Comparison of ENCODE assay signal across 1 cellular context in genomic region chr9:131100445-131100844, GRCh38.
A peak's percentile ranks its signal among the peaks of the same experiment; 100 is the strongest.
TF ChIP-seq lines count a peak whose summit lies in the region.

No MANE protein-coding gene starts in this region.

TF ChIP-seq in K562, 482 proteins besides CTCF, POLR2A, EP300 and RAD21:
- TF ChIP-seq, protein P1, sequence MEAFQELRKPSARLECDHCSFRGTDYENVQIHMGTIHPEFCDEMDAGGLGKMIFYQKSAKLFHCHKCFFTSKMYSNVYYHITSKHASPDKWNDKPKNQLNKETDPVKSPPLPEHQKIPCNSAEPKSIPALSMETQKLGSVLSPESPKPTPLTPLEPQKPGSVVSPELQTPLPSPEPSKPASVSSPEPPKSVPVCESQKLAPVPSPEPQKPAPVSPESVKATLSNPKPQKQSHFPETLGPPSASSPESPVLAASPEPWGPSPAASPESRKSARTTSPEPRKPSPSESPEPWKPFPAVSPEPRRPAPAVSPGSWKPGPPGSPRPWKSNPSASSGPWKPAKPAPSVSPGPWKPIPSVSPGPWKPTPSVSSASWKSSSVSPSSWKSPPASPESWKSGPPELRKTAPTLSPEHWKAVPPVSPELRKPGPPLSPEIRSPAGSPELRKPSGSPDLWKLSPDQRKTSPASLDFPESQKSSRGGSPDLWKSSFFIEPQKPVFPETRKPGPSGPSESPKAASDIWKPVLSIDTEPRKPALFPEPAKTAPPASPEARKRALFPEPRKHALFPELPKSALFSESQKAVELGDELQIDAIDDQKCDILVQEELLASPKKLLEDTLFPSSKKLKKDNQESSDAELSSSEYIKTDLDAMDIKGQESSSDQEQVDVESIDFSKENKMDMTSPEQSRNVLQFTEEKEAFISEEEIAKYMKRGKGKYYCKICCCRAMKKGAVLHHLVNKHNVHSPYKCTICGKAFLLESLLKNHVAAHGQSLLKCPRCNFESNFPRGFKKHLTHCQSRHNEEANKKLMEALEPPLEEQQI (IDR thresholded peaks at IDR 0.05), result no peak
- no peak for TF ChIP-seq POLR2H (tag; IDR thresholded peaks at IDR 0.05; ENCODE audit: low read depth)
- 0 out of 2 replicates have a peak, but pooled peaks have one; percentile 52 for TF ChIP-seq STAT6 (CRISPR knock-in tag; IDR thresholded peaks at IDR 0.05)
